ENCODE assay signal across 8 cellular contexts in the genomic region with DNA sequence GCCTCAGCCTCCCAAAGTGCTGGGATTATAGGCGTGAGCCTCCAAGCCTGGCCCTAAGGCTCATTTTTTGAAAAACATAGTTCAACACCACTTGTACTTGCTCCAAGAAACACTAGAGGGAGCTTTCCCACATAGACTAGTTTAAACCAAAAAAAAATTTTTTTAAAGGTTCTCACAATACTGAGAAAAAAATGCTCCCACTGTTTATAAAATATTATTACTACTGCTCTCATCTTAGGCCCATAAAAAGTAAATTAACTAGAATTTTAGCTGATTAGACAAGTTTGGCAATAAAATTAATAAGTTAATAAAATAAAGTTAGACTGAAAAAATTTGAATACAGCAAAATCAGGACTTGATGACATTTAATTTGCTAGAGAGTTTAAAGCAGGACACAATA.
DNase-seq lines count a peak whose midpoint lies in the region; ATAC-seq and TF ChIP-seq lines count a peak whose summit lies in the region.

No MANE protein-coding gene starts in this region.

- peak; percentile 58 for DNase-seq in DMS53 (lab: John Stamatoyannopoulos, UW)
- DNase-seq in NOMO-1 treated with DMSO at 0.1 percent for 48 hours (lab: John Stamatoyannopoulos, UW; ENCODE audit: unreplicated experiment), result peak; percentile 55
- no peak for DNase-seq in chondrocyte (ENCODE audit: low spot score)
- DNase-seq in lower lobe of right lung, result no peak
- no peak for DNase-seq in vagina (ENCODE audit: extremely low spot score in 2 of 2)
- no peak for DNase-seq in GM19240 (ENCODE audit: insufficient read length, low spot score)

- TF ChIP-seq POLR2A in vagina (IDR thresholded peaks at IDR 0.05), result no peak

- H3K27me3 ChIP-seq in lower lobe of right lung (ENCODE audit: low read depth), result no peaks in the 10 kb centered on the region
- H3K27me3 ChIP-seq in vagina, result no peaks in the 10 kb centered on the region

- H3K27ac ChIP-seq in lower lobe of right lung (no peak overlapping the region), vagina (peak overlapping the region; percentile 9)

- no peaks in the 10 kb centered on the region for H3K36me3 ChIP-seq in lower lobe of right lung
- no peaks in the 10 kb centered on the region for H3K36me3 ChIP-seq in vagina

- no peaks in the 10 kb centered on the region for H3K36me3 Mint-ChIP-seq in chondrocyte (ENCODE audit: low read depth)

- H3K4me3 Mint-ChIP-seq in chondrocyte (ENCODE audit: unreplicated experiment), result no peak overlapping the region

- H3K27ac Mint-ChIP-seq in chondrocyte (ENCODE audit: unreplicated experiment), result no peak overlapping the region

- H3K9me3 Mint-ChIP-seq in chondrocyte (ENCODE audit: low read depth), result no peaks in the 10 kb centered on the region

- H3K9me3 ChIP-seq in lower lobe of right lung (no peaks in the 10 kb centered on the region), vagina (no peaks in the 10 kb centered on the region)

- peak; percentile 86 for TF ChIP-seq CTCF in chondrocyte (IDR thresholded peaks at IDR 0.05)
- peak; percentile 76 for TF ChIP-seq CTCF in lower lobe of right lung (IDR thresholded peaks at IDR 0.05)
- TF ChIP-seq CTCF in vagina (IDR thresholded peaks at IDR 0.05), result peak in 2 of 3 experiments; percentile 63 to 73

- intact Hi-C loops in lower lobe of right lung (cut with DNase I), result loop anchor here (10.0 kb wide), 1 partner anchor 102 kb away; no protein-coding TSS in a partner anchor
- intact Hi-C loops in vagina (cut with DNase I), result loop anchor here (5.0 kb wide), 2 partner anchors 110 to 165 kb away; partner anchors contain the start of genes COMMD6 and TBC1D4

- H3K4me3 ChIP-seq in lower lobe of right lung, result no peak overlapping the region
- no peak overlapping the region for H3K4me3 ChIP-seq in vagina

- peaks cover 26% of the 10 kb centered on the region for H3K4me1 Mint-ChIP-seq in chondrocyte (ENCODE audit: low read depth)

- ATAC-seq in GM19372 (IDR thresholded peaks at IDR 0.05; ENCODE audit: low read depth, unreplicated experiment) (peak; percentile 76), HG03354 (IDR thresholded peaks at IDR 0.05; ENCODE audit: poor library complexity, severe bottlenecking, unreplicated experiment) (peak; percentile 87), lower lobe of right lung (peak; percentile 75 to 80)

- peaks cover 27% of the 10 kb centered on the region for H3K4me1 ChIP-seq in lower lobe of right lung
- H3K4me1 ChIP-seq in vagina, result peaks cover 10% of the 10 kb centered on the region

- H3K27me3 Mint-ChIP-seq in chondrocyte (ENCODE audit: low read depth), result no peaks in the 10 kb centered on the region

Comparison
In these comparisons a context has a peak if more than half of its experiments do, and no peak if none do; other contexts are left out.
1. DNase-seq: peak in DMS53 (single experiment) and NOMO-1 treated with DMSO at 0.1 percent for 48 hours (single experiment); none in chondrocyte (single experiment), lower lobe of right lung (single experiment), vagina (0 of 2) and GM19240 (single experiment).
2. Peak in every context shown above with its lines, with median percentiles within 50 percentile points of each other: ATAC-seq and CTCF ChIP-seq.